Comparison of ENCODE assay signal across 8 cellular contexts in the genomic region with DNA sequence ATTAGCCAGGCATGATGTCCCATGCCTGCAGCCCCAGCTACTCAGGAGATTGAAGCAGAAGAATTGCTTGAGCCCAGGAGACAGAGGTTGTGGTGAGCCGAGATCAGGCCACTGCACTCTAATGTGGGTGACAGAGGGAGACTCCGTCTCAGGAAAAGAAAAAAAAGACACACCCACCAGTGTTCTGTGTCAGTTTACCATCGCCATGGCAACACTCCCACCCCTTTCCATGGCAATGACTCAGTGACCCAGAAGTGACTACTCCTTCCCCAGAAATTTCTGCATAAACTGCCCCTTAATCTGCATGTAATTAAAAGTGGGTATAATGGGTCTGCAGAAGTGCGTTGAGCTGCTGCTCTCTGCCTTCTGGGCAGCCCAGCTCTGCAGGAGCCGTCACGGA.
DNase-seq lines count a peak whose midpoint lies in the region; ATAC-seq and TF ChIP-seq lines count a peak whose summit lies in the region.
"Had no signal": no experiment of that assay in that cellular context is flagged by ENCODE, and none has a peak within 500 bp of the region (broad histone marks: within the 10 kb centered on the region; RNA-seq: fewer than 3 reads in every experiment).

No MANE protein-coding gene starts in this region.

- no peak for TF ChIP-seq EP300 in Ishikawa (IDR thresholded peaks at IDR 0.05; ENCODE audit: borderline replicate concordance)

- no peak for ATAC-seq in HG02571 (IDR thresholded peaks at IDR 0.05; ENCODE audit: unreplicated experiment)

- no peak for TF ChIP-seq RAD21 in Ishikawa (IDR thresholded peaks at IDR 0.05; ENCODE audit: low read depth)

- TF ChIP-seq CTCF in GM20000 (IDR thresholded peaks at IDR 0.05; ENCODE audit: extremely low read depth, missing control alignments): no peak

- DNase-seq in activated T-cell treated with anti-CD3 and anti-CD28 coated beads for 4 hours: peak; percentile 27
- DNase-seq in head of caudate nucleus: peak; percentile 31 to 88 (median 69)
- DNase-seq in stimulated activated CD8-positive, alpha-beta memory T cell treated with anti-CD3 and anti-CD28 coated beads, Interleukin-2, amount 100 ng/mL, for 48 hours (ENCODE audit: low read depth in 2 of 2): peak; percentile 72 to 75
- DNase-seq in GM20000 (ENCODE audit: low spot score): no peak
- DNase-seq in NCI-H146 treated with DMSO at 0.1 percent for 48 hours (lab: John Stamatoyannopoulos, UW; ENCODE audit: unreplicated experiment): no peak
- DNase-seq: NCI-H1436 treated with DMSO at 0.1 percent for 48 hours had no signal

- intact Hi-C loops in head of caudate nucleus (cut with DNase I): no loop called here

TF ChIP-seq in Ishikawa, 13 proteins besides CTCF, POLR2A, EP300 and RAD21:
- TF ChIP-seq, protein P1, sequence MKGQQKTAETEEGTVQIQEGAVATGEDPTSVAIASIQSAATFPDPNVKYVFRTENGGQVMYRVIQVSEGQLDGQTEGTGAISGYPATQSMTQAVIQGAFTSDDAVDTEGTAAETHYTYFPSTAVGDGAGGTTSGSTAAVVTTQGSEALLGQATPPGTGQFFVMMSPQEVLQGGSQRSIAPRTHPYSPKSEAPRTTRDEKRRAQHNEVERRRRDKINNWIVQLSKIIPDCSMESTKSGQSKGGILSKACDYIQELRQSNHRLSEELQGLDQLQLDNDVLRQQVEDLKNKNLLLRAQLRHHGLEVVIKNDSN (IDR thresholded peaks at IDR 0.05): no peak
- no peak for TF ChIP-seq YY1 (IDR thresholded peaks at IDR 0.05; ENCODE audit: low read depth)
- 0 out of 2 replicates have a peak, but pooled peaks have one; percentile 25 for TF ChIP-seq EGR1 (IDR thresholded peaks at IDR 0.05)
- TF ChIP-seq, protein P2, sequence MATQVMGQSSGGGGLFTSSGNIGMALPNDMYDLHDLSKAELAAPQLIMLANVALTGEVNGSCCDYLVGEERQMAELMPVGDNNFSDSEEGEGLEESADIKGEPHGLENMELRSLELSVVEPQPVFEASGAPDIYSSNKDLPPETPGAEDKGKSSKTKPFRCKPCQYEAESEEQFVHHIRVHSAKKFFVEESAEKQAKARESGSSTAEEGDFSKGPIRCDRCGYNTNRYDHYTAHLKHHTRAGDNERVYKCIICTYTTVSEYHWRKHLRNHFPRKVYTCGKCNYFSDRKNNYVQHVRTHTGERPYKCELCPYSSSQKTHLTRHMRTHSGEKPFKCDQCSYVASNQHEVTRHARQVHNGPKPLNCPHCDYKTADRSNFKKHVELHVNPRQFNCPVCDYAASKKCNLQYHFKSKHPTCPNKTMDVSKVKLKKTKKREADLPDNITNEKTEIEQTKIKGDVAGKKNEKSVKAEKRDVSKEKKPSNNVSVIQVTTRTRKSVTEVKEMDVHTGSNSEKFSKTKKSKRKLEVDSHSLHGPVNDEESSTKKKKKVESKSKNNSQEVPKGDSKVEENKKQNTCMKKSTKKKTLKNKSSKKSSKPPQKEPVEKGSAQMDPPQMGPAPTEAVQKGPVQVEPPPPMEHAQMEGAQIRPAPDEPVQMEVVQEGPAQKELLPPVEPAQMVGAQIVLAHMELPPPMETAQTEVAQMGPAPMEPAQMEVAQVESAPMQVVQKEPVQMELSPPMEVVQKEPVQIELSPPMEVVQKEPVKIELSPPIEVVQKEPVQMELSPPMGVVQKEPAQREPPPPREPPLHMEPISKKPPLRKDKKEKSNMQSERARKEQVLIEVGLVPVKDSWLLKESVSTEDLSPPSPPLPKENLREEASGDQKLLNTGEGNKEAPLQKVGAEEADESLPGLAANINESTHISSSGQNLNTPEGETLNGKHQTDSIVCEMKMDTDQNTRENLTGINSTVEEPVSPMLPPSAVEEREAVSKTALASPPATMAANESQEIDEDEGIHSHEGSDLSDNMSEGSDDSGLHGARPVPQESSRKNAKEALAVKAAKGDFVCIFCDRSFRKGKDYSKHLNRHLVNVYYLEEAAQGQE (IDR thresholded peaks at IDR 0.05; ENCODE audit: low read depth): no peak
- TF ChIP-seq TEAD4 (IDR thresholded peaks at IDR 0.05): no peak
- TF ChIP-seq CREB1 (IDR thresholded peaks at IDR 0.05; ENCODE audit: low read depth): no peak
- TF ChIP-seq, protein P3, sequence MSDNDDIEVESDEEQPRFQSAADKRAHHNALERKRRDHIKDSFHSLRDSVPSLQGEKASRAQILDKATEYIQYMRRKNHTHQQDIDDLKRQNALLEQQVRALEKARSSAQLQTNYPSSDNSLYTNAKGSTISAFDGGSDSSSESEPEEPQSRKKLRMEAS (IDR thresholded peaks at IDR 0.05): no peak
- TF ChIP-seq NFIC (IDR thresholded peaks at IDR 0.05): no peak
- TF ChIP-seq TCF12 (IDR thresholded peaks at IDR 0.05; ENCODE audit: low read depth): no peak
TF ChIP-seq in Ishikawa: peak in this region for 1.

Comparison
In these comparisons a context has a peak if more than half of its experiments do, and no peak if none do; other contexts are left out.
1. DNase-seq: peak in activated T-cell treated with anti-CD3 and anti-CD28 coated beads for 4 hours (single experiment), head of caudate nucleus (42 of 42) and stimulated activated CD8-positive, alpha-beta memory T cell treated with anti-CD3 and anti-CD28 coated beads, Interleukin-2, amount 100 ng/mL, for 48 hours (2 of 2); none in GM20000 (single experiment) and NCI-H146 treated with DMSO at 0.1 percent for 48 hours (single experiment).